Comparison of ENCODE assay signal across 1 cellular context in genomic region chr2:529852-530251, GRCh38.
TF ChIP-seq lines count a peak whose summit lies in the region.

No MANE protein-coding gene starts in this region.

TF ChIP-seq in HEK293, 187 proteins besides CTCF, POLR2A, EP300 and RAD21 (continued from another document):
- TF ChIP-seq TSHZ1 (tag by site-specific recombination; IDR thresholded peaks at IDR 0.05; ENCODE audit: borderline replicate concordance) = no peak
- TF ChIP-seq ZNF248 (tag by site-specific recombination; IDR thresholded peaks at IDR 0.05) = no peak
- no peak for TF ChIP-seq ZFP3 (tag by site-specific recombination; IDR thresholded peaks at IDR 0.05; ENCODE audit: low read depth)
- no peak for TF ChIP-seq ZSCAN23 (tag by site-specific recombination; IDR thresholded peaks at IDR 0.05)
- no peak for TF ChIP-seq ZNF175 (tag by site-specific recombination; IDR thresholded peaks at IDR 0.05)
- no peak for TF ChIP-seq ZNF76 (tag by site-specific recombination; IDR thresholded peaks at IDR 0.05; ENCODE audit: borderline replicate concordance, low read depth)
- no peak for TF ChIP-seq REST (tag by site-specific recombination; IDR thresholded peaks at IDR 0.05)
- TF ChIP-seq ZNF280C (tag by site-specific recombination; IDR thresholded peaks at IDR 0.05) = no peak
- TF ChIP-seq ZNF214 (tag by site-specific recombination; IDR thresholded peaks at IDR 0.05; ENCODE audit: borderline replicate concordance) = no peak
- TF ChIP-seq ZBTB7A (tag by site-specific recombination; IDR thresholded peaks at IDR 0.05; ENCODE audit: low read depth) = no peak
- TF ChIP-seq ZNF624 (tag by site-specific recombination; IDR thresholded peaks at IDR 0.05) = no peak
- TF ChIP-seq SETDB1 (IDR thresholded peaks at IDR 0.05; ENCODE audit: insufficient read length, low read length) = peak; percentile 54
- no peak for TF ChIP-seq ZBTB44 (tag by site-specific recombination; IDR thresholded peaks at IDR 0.05)
- TF ChIP-seq PRDM2 (tag by site-specific recombination; IDR thresholded peaks at IDR 0.05; ENCODE audit: borderline replicate concordance) = no peak
- TF ChIP-seq IKZF3 (tag by site-specific recombination; IDR thresholded peaks at IDR 0.05) = no peak
